21 cellular contexts compared by ENCODE assay signal in genomic region chr16:90026135-90026534, GRCh38. TPM values are rescaled to one million over a fixed set of nuclear protein-coding genes. Genes with fewer than 3 reads are reported as not detected.
DNase-seq lines count a peak whose midpoint lies in the region; ATAC-seq lines count a peak whose summit lies in the region.
"Had no signal": no experiment of that assay in that cellular context is flagged by ENCODE, and none has a peak within 500 bp of the region (broad histone marks: within the 10 kb centered on the region; RNA-seq: fewer than 3 reads in every experiment).

No MANE protein-coding gene starts in this region.

- POLR2A ChIA-PET in activated CD4-positive, alpha-beta T cell treated with anti-CD3 and anti-CD28 coated beads for 36 hours (lab: Charles Lee): no interaction called here

- ATAC-seq in activated CD4-positive, alpha-beta T cell treated with anti-CD3 and anti-CD28 coated beads for 36 hours: no peak
- ATAC-seq in activated T-helper 17 cell treated with anti-CD3 and anti-CD28 coated beads, Interleukin-2, amount 50 U/mL, for 72 hours (replicated peaks): peak; percentile 13
- peak; percentile 18 to 45 for ATAC-seq in natural killer cell treated with Interleukin-12 subunit alpha and Interleukin-12 subunit beta and Interleukin-15 and Interleukin-18, amount 100 ng/mL, for 72 hours
- ATAC-seq in HG03280 (IDR thresholded peaks at IDR 0.05; ENCODE audit: unreplicated experiment): no peak
- ATAC-seq in HG03354 (IDR thresholded peaks at IDR 0.05; ENCODE audit: poor library complexity, severe bottlenecking, unreplicated experiment): no peak
- no peak for ATAC-seq in HG02571 (IDR thresholded peaks at IDR 0.05; ENCODE audit: unreplicated experiment)
- ATAC-seq: A549, foreskin keratinocyte, right cardiac atrium had no signal

- H3K9me3 Mint-ChIP-seq in activated CD4-positive, alpha-beta T cell treated with anti-CD3 and anti-CD28 coated beads for 36 hours (ENCODE audit: low read depth): peaks cover 4% of the 10 kb centered on the region
- no peaks in the 10 kb centered on the region for H3K9me3 Mint-ChIP-seq in IgD-negative memory B cell
- H3K9me3 Mint-ChIP-seq in activated T-helper 17 cell treated with anti-CD3 and anti-CD28 coated beads, Interleukin-2, amount 50 U/mL, for 72 hours: no peaks in the 10 kb centered on the region
- no peaks in the 10 kb centered on the region for H3K9me3 Mint-ChIP-seq in natural killer cell treated with Interleukin-12 subunit alpha and Interleukin-12 subunit beta and Interleukin-15 and Interleukin-18, amount 100 ng/mL, for 72 hours
- H3K9me3 Mint-ChIP-seq: neural crest cell had no signal

- peak; percentile 20 for DNase-seq in activated CD4-positive, alpha-beta T cell treated with anti-CD3 and anti-CD28 coated beads for 36 hours
- DNase-seq in activated CD4-positive, alpha-beta T cell treated with anti-CD3 and anti-CD28 coated beads for 4 hours: no peak
- peak; percentile 58 for DNase-seq in natural killer cell treated with Interleukin-12 subunit alpha and Interleukin-12 subunit beta and Interleukin-15 and Interleukin-18, amount 100 ng/mL, for 72 hours (ENCODE audit: low spot score)
- DNase-seq: activated T-cell treated with anti-CD3 and anti-CD28 coated beads, Interleukin-2, amount 50 U/mL, for 48 hours; Calu3; cerebellar nuclear complex; foreskin keratinocyte; Karpas-422; NCI-H187 treated with DMSO at 0.1 percent for 48 hours; NCI-H82; testis had no signal

- no peaks in the 10 kb centered on the region for H3K27me3 Mint-ChIP-seq in activated CD4-positive, alpha-beta T cell treated with anti-CD3 and anti-CD28 coated beads for 36 hours
- peaks cover 4% of the 10 kb centered on the region for H3K27me3 Mint-ChIP-seq in IgD-negative memory B cell
- no peaks in the 10 kb centered on the region for H3K27me3 Mint-ChIP-seq in activated T-helper 17 cell treated with anti-CD3 and anti-CD28 coated beads, Interleukin-2, amount 50 U/mL, for 72 hours
- H3K27me3 Mint-ChIP-seq in natural killer cell treated with Interleukin-12 subunit alpha and Interleukin-12 subunit beta and Interleukin-15 and Interleukin-18, amount 100 ng/mL, for 72 hours: no peaks in the 10 kb centered on the region

- CTCF ChIA-PET in activated CD4-positive, alpha-beta T cell treated with anti-CD3 and anti-CD28 coated beads for 36 hours (lab: Charles Lee): interaction anchor here (0.8 kb wide), 1 partner anchor 8 kb away, joined by 3 read pairs; no protein-coding TSS in a partner anchor

- intact Hi-C loops in activated CD4-positive, alpha-beta T cell treated with anti-CD3 and anti-CD28 coated beads for 36 hours (cut with DNase I, micrococcal nuclease): no loop called here

- peaks cover 14% of the 10 kb centered on the region for H3K4me1 Mint-ChIP-seq in activated CD4-positive, alpha-beta T cell treated with anti-CD3 and anti-CD28 coated beads for 36 hours
- peaks cover 8 to 9% (median 9%) of the 10 kb centered on the region in 3 donors for H3K4me1 Mint-ChIP-seq in IgD-negative memory B cell
- H3K4me1 Mint-ChIP-seq in activated T-helper 17 cell treated with anti-CD3 and anti-CD28 coated beads, Interleukin-2, amount 50 U/mL, for 72 hours: peaks cover 5% of the 10 kb centered on the region
- peaks cover 14 to 18% of the 10 kb centered on the region in 2 donors for H3K4me1 Mint-ChIP-seq in natural killer cell treated with Interleukin-12 subunit alpha and Interleukin-12 subunit beta and Interleukin-15 and Interleukin-18, amount 100 ng/mL, for 72 hours (ENCODE audit: low read depth in 2 of 2)

- no peak overlapping the region for H3K4me3 Mint-ChIP-seq in activated CD4-positive, alpha-beta T cell treated with anti-CD3 and anti-CD28 coated beads for 36 hours
- H3K4me3 Mint-ChIP-seq in IgD-negative memory B cell: peak overlapping the region in 3 of 4 donors; percentile 23 to 85 (median 77)
- no peak overlapping the region for H3K4me3 Mint-ChIP-seq in activated T-helper 17 cell treated with anti-CD3 and anti-CD28 coated beads, Interleukin-2, amount 50 U/mL, for 72 hours
- no peak overlapping the region for H3K4me3 Mint-ChIP-seq in natural killer cell treated with Interleukin-12 subunit alpha and Interleukin-12 subunit beta and Interleukin-15 and Interleukin-18, amount 100 ng/mL, for 72 hours
- H3K4me3 Mint-ChIP-seq: neural crest cell; T-helper 2 cell treated with Interferon-gamma antibody and Interleukin-4, amounts not matched to agents 5 μg/mL and 100 μg/mL, for 36 hours had no signal

- H3K27ac Mint-ChIP-seq in activated CD4-positive, alpha-beta T cell treated with anti-CD3 and anti-CD28 coated beads for 36 hours: no peak overlapping the region
- peak overlapping the region in 1 of 3 donors; percentile 39 for H3K27ac Mint-ChIP-seq in IgD-negative memory B cell
- no peak overlapping the region for H3K27ac Mint-ChIP-seq in activated T-helper 17 cell treated with anti-CD3 and anti-CD28 coated beads, Interleukin-2, amount 50 U/mL, for 72 hours
- H3K27ac Mint-ChIP-seq in natural killer cell treated with Interleukin-12 subunit alpha and Interleukin-12 subunit beta and Interleukin-15 and Interleukin-18, amount 100 ng/mL, for 72 hours: no peak overlapping the region
- H3K27ac Mint-ChIP-seq: T-helper 2 cell treated with Interferon-gamma antibody and Interleukin-4, amounts not matched to agents 5 μg/mL and 100 μg/mL, for 36 hours had no signal

- H3K36me3 Mint-ChIP-seq in activated CD4-positive, alpha-beta T cell treated with anti-CD3 and anti-CD28 coated beads for 36 hours (ENCODE audit: low read depth): peaks cover 2% of the 10 kb centered on the region
- H3K36me3 Mint-ChIP-seq in IgD-negative memory B cell: no peaks in the 10 kb centered on the region
- H3K36me3 Mint-ChIP-seq in activated T-helper 17 cell treated with anti-CD3 and anti-CD28 coated beads, Interleukin-2, amount 50 U/mL, for 72 hours (ENCODE audit: low read depth): peaks cover 2% of the 10 kb centered on the region
- peaks cover 5% of the 10 kb centered on the region for H3K36me3 Mint-ChIP-seq in natural killer cell treated with Interleukin-12 subunit alpha and Interleukin-12 subunit beta and Interleukin-15 and Interleukin-18, amount 100 ng/mL, for 72 hours

RNA-seq across cellular contexts. Expression of gene DBNDD1, which starts 6.9 kb away (rescaled TPM):
- 1 to 10 TPM; 1.2 to 1.5 TPM for total RNA-seq in activated CD4-positive, alpha-beta T cell treated with anti-CD3 and anti-CD28 coated beads for 36 hours
- 9.4 TPM for polyA plus RNA-seq in IgD-negative memory B cell
- under 1 TPM in 1 of 2 donors, not detected in 1; 0.53 TPM for total RNA-seq in activated T-helper 17 cell treated with anti-CD3 and anti-CD28 coated beads, Interleukin-2, amount 50 U/mL, for 72 hours
- not detected for total RNA-seq in natural killer cell treated with Interleukin-12 subunit alpha and Interleukin-12 subunit beta and Interleukin-15 and Interleukin-18, amount 100 ng/mL, for 72 hours

RNA-seq across cellular contexts. Expression of gene PRDM7, which starts 51.0 kb away (rescaled TPM):
- total RNA-seq in activated CD4-positive, alpha-beta T cell treated with anti-CD3 and anti-CD28 coated beads for 36 hours: not detected
- not detected for polyA plus RNA-seq in IgD-negative memory B cell
- total RNA-seq in activated T-helper 17 cell treated with anti-CD3 and anti-CD28 coated beads, Interleukin-2, amount 50 U/mL, for 72 hours: under 1 TPM in 1 of 2 donors, not detected in 1; 0.13 TPM
- total RNA-seq in natural killer cell treated with Interleukin-12 subunit alpha and Interleukin-12 subunit beta and Interleukin-15 and Interleukin-18, amount 100 ng/mL, for 72 hours: not detected
- total RNA-seq: Calu3, foreskin keratinocyte, lung, neural crest cell, right cardiac atrium had no signal
- polyA plus RNA-seq: A549, foreskin keratinocyte, lung, right cardiac atrium had no signal

Comparison
In these comparisons a context has a peak if more than half of its experiments do, and no peak if none do; other contexts are left out.
1. DNase-seq: peak in activated CD4-positive, alpha-beta T cell treated with anti-CD3 and anti-CD28 coated beads for 36 hours (single experiment) and natural killer cell treated with Interleukin-12 subunit alpha and Interleukin-12 subunit beta and Interleukin-15 and Interleukin-18, amount 100 ng/mL, for 72 hours (single experiment); none in activated CD4-positive, alpha-beta T cell treated with anti-CD3 and anti-CD28 coated beads for 4 hours (0 of 2).
2. ATAC-seq: peak in activated T-helper 17 cell treated with anti-CD3 and anti-CD28 coated beads, Interleukin-2, amount 50 U/mL, for 72 hours (single experiment) and natural killer cell treated with Interleukin-12 subunit alpha and Interleukin-12 subunit beta and Interleukin-15 and Interleukin-18, amount 100 ng/mL, for 72 hours (2 of 2); none in activated CD4-positive, alpha-beta T cell treated with anti-CD3 and anti-CD28 coated beads for 36 hours (single experiment), HG03280 (single experiment), HG03354 (single experiment) and HG02571 (single experiment).
3. H3K4me3 Mint-ChIP-seq: peak in IgD-negative memory B cell (3 of 4); none in activated CD4-positive, alpha-beta T cell treated with anti-CD3 and anti-CD28 coated beads for 36 hours (single experiment), activated T-helper 17 cell treated with anti-CD3 and anti-CD28 coated beads, Interleukin-2, amount 50 U/mL, for 72 hours (single experiment) and natural killer cell treated with Interleukin-12 subunit alpha and Interleukin-12 subunit beta and Interleukin-15 and Interleukin-18, amount 100 ng/mL, for 72 hours (single experiment).